27 cellular contexts compared by ENCODE assay signal in genomic region chr16:19967963-19968362, GRCh38.
"Had no signal": no experiment of that assay in that cellular context is flagged by ENCODE, and none has a peak within 500 bp of the region (broad histone marks: within the 10 kb centered on the region; RNA-seq: fewer than 3 reads in every experiment).

No MANE protein-coding gene starts in this region.

- H3K27me3 ChIP-seq: colonic mucosa, foreskin keratinocyte, neutrophil, stomach, thyroid gland had no signal

- H3K4me1 ChIP-seq: colonic mucosa, esophagus muscularis mucosa, foreskin keratinocyte, heart right ventricle, left lung, parathyroid adenoma, stomach, thyroid gland had no signal

- DNase-seq: colonic mucosa; dermis blood vessel endothelial cell; effector memory CD4-positive, alpha-beta T cell; foreskin keratinocyte; glutamatergic neuron; heart right ventricle; hippocampal formation; left cardiac atrium; left lung; mesenchymal stem cell; mucosa of descending colon; naive B cell; stimulated activated CD4-positive, alpha-beta T cell treated with anti-CD3 and anti-CD28 coated beads, Interleukin-12 subunit alpha, Interleukin-12 subunit beta, amount 100 ng/mL, for 4 hours; stimulated activated CD4-positive, alpha-beta T cell treated with anti-CD3 and anti-CD28 coated beads, Interleukin-1b, Interleukin-23, amount 100 ng/mL, for 48 hours; stimulated activated CD4-positive, alpha-beta T cell treated with anti-CD3 and anti-CD28 coated beads, Interleukin-4, amount 100 ng/mL, for 1 hour; stimulated activated CD8-positive, alpha-beta memory T cell treated with anti-CD3 and anti-CD28 coated beads, Interleukin-4, amount 100 ng/mL, for 48 hours; stimulated activated naive CD4-positive, alpha-beta T cell treated with Interleukin-2 at 50 U/mL for 16 hours; stomach; thyroid gland had no signal

- H2AFZ ChIP-seq: parathyroid adenoma had no signal

- H3K79me2 ChIP-seq: parathyroid adenoma had no signal

- H3K4me3 ChIP-seq: colonic mucosa, esophagus muscularis mucosa, heart right ventricle, left lung, mucosa of descending colon, smooth muscle cell, stomach, thyroid gland had no signal

- H3K36me3 ChIP-seq: colonic mucosa, esophagus muscularis mucosa, heart right ventricle, left lung, neutrophil, stomach, thyroid gland had no signal

- FAIRE-seq: endothelial cell of umbilical vein, islet of Langerhans had no signal

- H3K9me3 ChIP-seq: colonic mucosa, mucosa of descending colon, thyroid gland had no signal

- H3K4me2 ChIP-seq: smooth muscle cell had no signal

- H3K27ac ChIP-seq: colonic mucosa, esophagus muscularis mucosa, foreskin keratinocyte, heart right ventricle, left lung, neutrophil, parathyroid adenoma, stomach, thyroid gland had no signal

- H3K9ac ChIP-seq: parathyroid adenoma had no signal

- ATAC-seq: foreskin keratinocyte; heart right ventricle; left cardiac atrium; left lung; mucosa of descending colon; natural killer cell treated with Interleukin-12 subunit alpha and Interleukin-12 subunit beta and Interleukin-15 and Interleukin-18, amount 100 ng/mL, for 72 hours; sciatic nerve had no signal
